ENCODE assay signal across 1 cellular context in genomic region chr10:101046332-101047238, GRCh38.
TF ChIP-seq lines count a peak whose summit lies in the region.

No MANE protein-coding gene starts in this region.

TF ChIP-seq in K562, 482 proteins besides CTCF, POLR2A, EP300 and RAD21:
- TF ChIP-seq ZNF398 (CRISPR knock-in tag; IDR thresholded peaks at IDR 0.05) (no peak), ZNF589 (CRISPR knock-in tag; IDR thresholded peaks at IDR 0.05; ENCODE audit: low read depth) (no peak), STAT6 (CRISPR knock-in tag; IDR thresholded peaks at IDR 0.05) (no peak), ESRRA (IDR thresholded peaks at IDR 0.05; ENCODE audit: borderline replicate concordance, low read depth) (no peak), FOXJ2 (tag; IDR thresholded peaks at IDR 0.05) (no peak), EZH2 (IDR thresholded peaks at IDR 0.05; ENCODE audit: borderline replicate concordance, low read depth, low read length) (no peak), ZNF175 (CRISPR knock-in tag; IDR thresholded peaks at IDR 0.05; ENCODE audit: low read depth) (no peak)
